In the genomic region with DNA sequence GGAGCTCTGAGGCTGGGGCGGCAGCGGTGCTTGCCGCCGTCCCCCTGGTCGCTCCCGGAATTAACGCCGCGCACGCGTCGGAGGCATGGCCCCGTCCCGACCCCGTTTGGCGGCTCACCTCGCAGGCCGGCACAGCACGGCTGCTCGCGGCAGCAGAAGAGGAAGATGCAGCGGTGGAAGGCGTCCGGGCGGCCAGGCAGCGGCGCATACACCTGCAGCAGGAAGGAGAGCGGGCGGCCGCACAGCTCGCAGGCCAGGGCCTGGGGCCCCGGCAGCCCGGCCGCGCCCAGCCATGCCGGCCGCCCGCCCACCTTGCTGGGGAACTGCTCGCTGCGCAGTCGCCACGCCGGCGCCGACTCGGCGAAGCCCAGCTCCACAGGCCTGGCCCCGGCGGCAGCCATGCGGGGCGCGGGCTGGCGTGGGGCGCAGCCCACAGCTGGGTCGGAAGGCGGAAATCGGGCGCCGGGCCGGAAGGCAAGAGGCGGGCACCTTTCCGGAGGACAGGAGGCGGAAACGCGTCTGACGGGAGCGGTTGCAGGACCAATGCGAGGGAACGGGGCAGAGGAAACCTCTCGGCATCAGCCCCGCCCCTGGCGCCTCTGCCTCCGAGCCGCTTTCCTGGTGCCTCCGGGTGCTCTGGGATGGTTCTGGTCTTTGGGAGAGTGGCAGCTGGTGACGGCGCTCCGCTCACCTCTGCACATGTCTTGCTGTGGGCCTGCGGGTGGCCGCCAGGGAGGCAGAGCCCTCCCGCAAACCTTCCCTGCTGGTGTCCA, we compare ENCODE assay signal across 1 cellular context.
TF ChIP-seq lines count a peak whose summit lies in the region.

Gene PDCD2, minus strand, starts transcription at position 457 of the 773 bp plus-strand sequence. Its CDS starts 56 bp downstream, at position 401.

TF ChIP-seq in HepG2, 621 proteins besides CTCF, POLR2A, EP300 and RAD21 (continued from another document and continues in another):
- TF ChIP-seq ZBED4 (CRISPR knock-in tag; IDR thresholded peaks at IDR 0.05; ENCODE audit: borderline replicate concordance), result peak; percentile 96
- TF ChIP-seq, protein P1, sequence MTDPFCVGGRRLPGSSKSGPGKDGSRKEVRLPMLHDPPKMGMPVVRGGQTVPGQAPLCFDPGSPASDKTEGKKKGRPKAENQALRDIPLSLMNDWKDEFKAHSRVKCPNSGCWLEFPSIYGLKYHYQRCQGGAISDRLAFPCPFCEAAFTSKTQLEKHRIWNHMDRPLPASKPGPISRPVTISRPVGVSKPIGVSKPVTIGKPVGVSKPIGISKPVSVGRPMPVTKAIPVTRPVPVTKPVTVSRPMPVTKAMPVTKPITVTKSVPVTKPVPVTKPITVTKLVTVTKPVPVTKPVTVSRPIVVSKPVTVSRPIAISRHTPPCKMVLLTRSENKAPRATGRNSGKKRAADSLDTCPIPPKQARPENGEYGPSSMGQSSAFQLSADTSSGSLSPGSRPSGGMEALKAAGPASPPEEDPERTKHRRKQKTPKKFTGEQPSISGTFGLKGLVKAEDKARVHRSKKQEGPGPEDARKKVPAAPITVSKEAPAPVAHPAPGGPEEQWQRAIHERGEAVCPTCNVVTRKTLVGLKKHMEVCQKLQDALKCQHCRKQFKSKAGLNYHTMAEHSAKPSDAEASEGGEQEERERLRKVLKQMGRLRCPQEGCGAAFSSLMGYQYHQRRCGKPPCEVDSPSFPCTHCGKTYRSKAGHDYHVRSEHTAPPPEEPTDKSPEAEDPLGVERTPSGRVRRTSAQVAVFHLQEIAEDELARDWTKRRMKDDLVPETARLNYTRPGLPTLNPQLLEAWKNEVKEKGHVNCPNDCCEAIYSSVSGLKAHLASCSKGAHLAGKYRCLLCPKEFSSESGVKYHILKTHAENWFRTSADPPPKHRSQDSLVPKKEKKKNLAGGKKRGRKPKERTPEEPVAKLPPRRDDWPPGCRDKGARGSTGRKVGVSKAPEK (CRISPR knock-in tag; IDR thresholded peaks at IDR 0.05; ENCODE audit: borderline replicate concordance), result no peak
- peak; percentile 40 for TF ChIP-seq SKI (IDR thresholded peaks at IDR 0.05; ENCODE audit: partially characterized antibody)
- TF ChIP-seq WIZ (CRISPR knock-in tag; IDR thresholded peaks at IDR 0.05), result 0 out of 2 replicates have a peak, but pooled peaks have one; percentile 88
- TF ChIP-seq NFE2 (CRISPR knock-in tag; IDR thresholded peaks at IDR 0.05), result no peak
- no peak for TF ChIP-seq CC2D1A (CRISPR knock-in tag; IDR thresholded peaks at IDR 0.05)
- no peak for TF ChIP-seq JUNB (CRISPR knock-in tag; IDR thresholded peaks at IDR 0.05; ENCODE audit: borderline replicate concordance)
- TF ChIP-seq ZNF678 (CRISPR knock-in tag; IDR thresholded peaks at IDR 0.05), result no peak
- no peak; the same call in 1 of the 2 replicates for TF ChIP-seq SATB2 (CRISPR knock-in tag; IDR thresholded peaks at IDR 0.05)
- TF ChIP-seq SMAD1 (CRISPR knock-in tag; IDR thresholded peaks at IDR 0.05; ENCODE audit: borderline replicate concordance, low read depth), result no peak
- TF ChIP-seq, protein P2, sequence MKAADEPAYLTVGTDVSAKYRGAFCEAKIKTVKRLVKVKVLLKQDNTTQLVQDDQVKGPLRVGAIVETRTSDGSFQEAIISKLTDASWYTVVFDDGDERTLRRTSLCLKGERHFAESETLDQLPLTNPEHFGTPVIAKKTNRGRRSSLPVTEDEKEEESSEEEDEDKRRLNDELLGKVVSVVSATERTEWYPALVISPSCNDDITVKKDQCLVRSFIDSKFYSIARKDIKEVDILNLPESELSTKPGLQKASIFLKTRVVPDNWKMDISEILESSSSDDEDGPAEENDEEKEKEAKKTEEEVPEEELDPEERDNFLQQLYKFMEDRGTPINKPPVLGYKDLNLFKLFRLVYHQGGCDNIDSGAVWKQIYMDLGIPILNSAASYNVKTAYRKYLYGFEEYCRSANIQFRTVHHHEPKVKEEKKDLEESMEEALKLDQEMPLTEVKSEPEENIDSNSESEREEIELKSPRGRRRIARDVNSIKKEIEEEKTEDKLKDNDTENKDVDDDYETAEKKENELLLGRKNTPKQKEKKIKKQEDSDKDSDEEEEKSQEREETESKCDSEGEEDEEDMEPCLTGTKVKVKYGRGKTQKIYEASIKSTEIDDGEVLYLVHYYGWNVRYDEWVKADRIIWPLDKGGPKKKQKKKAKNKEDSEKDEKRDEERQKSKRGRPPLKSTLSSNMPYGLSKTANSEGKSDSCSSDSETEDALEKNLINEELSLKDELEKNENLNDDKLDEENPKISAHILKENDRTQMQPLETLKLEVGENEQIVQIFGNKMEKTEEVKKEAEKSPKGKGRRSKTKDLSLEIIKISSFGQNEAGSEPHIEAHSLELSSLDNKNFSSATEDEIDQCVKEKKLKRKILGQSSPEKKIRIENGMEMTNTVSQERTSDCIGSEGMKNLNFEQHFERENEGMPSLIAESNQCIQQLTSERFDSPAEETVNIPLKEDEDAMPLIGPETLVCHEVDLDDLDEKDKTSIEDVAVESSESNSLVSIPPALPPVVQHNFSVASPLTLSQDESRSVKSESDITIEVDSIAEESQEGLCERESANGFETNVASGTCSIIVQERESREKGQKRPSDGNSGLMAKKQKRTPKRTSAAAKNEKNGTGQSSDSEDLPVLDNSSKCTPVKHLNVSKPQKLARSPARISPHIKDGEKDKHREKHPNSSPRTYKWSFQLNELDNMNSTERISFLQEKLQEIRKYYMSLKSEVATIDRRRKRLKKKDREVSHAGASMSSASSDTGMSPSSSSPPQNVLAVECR (CRISPR knock-in tag; IDR thresholded peaks at IDR 0.05; ENCODE audit: borderline replicate concordance), result peak; percentile 94; the same call in 1 of the 2 replicates
- peak; percentile 29 for TF ChIP-seq ZNF33B (CRISPR knock-in tag; IDR thresholded peaks at IDR 0.05)
- peak; percentile 74 for TF ChIP-seq ZNF883 (CRISPR knock-in tag; IDR thresholded peaks at IDR 0.05; ENCODE audit: not compliant biosample characterization)
- no peak for TF ChIP-seq SRSF4 (IDR thresholded peaks at IDR 0.05; ENCODE audit: low read depth, low read length, poor library complexity, severe bottlenecking)
- TF ChIP-seq ZNF788 (CRISPR knock-in tag; IDR thresholded peaks at IDR 0.05; ENCODE audit: borderline replicate concordance), result peak; percentile 70; the same call in 1 of the 2 replicates
- TF ChIP-seq, protein P3, sequence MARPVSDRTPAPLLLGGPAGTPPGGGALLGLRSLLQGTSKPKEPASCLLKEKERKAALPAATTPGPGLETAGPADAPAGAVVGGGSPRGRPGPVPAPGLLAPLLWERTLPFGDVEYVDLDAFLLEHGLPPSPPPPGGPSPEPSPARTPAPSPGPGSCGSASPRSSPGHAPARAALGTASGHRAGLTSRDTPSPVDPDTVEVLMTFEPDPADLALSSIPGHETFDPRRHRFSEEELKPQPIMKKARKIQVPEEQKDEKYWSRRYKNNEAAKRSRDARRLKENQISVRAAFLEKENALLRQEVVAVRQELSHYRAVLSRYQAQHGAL (CRISPR knock-in tag; IDR thresholded peaks at IDR 0.05; ENCODE audit: not compliant biosample characterization), result peak; percentile 94
- no peak for TF ChIP-seq GFI1 (CRISPR knock-in tag; IDR thresholded peaks at IDR 0.05; ENCODE audit: borderline replicate concordance)
- TF ChIP-seq ZNF816 (CRISPR knock-in tag; IDR thresholded peaks at IDR 0.05; ENCODE audit: borderline replicate concordance), result no peak
- no peak for TF ChIP-seq ZSCAN29 (CRISPR knock-in tag; conservative IDR thresholded peaks at IDR 0.05)
- no peak for TF ChIP-seq TSC22D2 (CRISPR knock-in tag; IDR thresholded peaks at IDR 0.05; ENCODE audit: borderline replicate concordance)
- peak; percentile 95 for TF ChIP-seq PHF8 (CRISPR knock-in tag; IDR thresholded peaks at IDR 0.05)
- peak; percentile 87; the same call in 1 of the 2 replicates for TF ChIP-seq MXD4 (CRISPR knock-in tag; IDR thresholded peaks at IDR 0.05)
- TF ChIP-seq NPAS2 (CRISPR knock-in tag; IDR thresholded peaks at IDR 0.05; ENCODE audit: borderline replicate concordance), result no peak
- TF ChIP-seq, protein P4, sequence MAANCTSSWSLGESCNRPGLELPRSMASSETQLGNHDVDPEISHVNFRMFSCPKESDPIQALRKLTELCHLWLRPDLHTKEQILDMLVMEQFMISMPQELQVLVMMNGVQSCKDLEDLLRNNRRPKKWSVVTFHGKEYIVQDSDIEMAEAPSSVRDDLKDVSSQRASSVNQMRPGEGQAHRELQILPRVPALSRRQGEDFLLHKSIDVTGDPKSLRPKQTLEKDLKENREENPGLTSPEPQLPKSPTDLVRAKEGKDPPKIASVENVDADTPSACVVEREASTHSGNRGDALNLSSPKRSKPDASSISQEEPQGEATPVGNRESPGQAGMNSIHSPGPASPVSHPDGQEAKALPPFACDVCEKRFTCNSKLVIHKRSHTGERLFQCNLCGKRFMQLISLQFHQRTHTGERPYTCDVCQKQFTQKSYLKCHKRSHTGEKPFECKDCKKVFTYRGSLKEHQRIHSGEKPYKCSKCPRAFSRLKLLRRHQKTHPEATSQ (CRISPR knock-in tag; IDR thresholded peaks at IDR 0.05; ENCODE audit: borderline replicate concordance), result peak; percentile 90; the same call in 1 of the 2 replicates
- TF ChIP-seq ELF4 (CRISPR knock-in tag; IDR thresholded peaks at IDR 0.05; ENCODE audit: borderline replicate concordance), result no peak
- TF ChIP-seq, protein P5, sequence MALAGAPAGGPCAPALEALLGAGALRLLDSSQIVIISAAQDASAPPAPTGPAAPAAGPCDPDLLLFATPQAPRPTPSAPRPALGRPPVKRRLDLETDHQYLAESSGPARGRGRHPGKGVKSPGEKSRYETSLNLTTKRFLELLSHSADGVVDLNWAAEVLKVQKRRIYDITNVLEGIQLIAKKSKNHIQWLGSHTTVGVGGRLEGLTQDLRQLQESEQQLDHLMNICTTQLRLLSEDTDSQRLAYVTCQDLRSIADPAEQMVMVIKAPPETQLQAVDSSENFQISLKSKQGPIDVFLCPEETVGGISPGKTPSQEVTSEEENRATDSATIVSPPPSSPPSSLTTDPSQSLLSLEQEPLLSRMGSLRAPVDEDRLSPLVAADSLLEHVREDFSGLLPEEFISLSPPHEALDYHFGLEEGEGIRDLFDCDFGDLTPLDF (CRISPR knock-in tag; IDR thresholded peaks at IDR 0.05), result peak; percentile 75
- no peak for TF ChIP-seq EHMT2 (IDR thresholded peaks at IDR 0.05; ENCODE audit: borderline replicate concordance, low read depth, low read length)
- TF ChIP-seq ETV6 (CRISPR knock-in tag; conservative IDR thresholded peaks at IDR 0.05), result 0 out of 2 replicates have a peak, but pooled peaks have one; percentile 77
- peak; percentile 91 for TF ChIP-seq REPIN1 (CRISPR knock-in tag; IDR thresholded peaks at IDR 0.05; ENCODE audit: borderline replicate concordance, low read depth)
- peak; percentile 60; the same call in 1 of the 2 replicates for TF ChIP-seq ZNF136 (CRISPR knock-in tag; IDR thresholded peaks at IDR 0.05; ENCODE audit: low read depth)
- TF ChIP-seq ZFYVE20 (CRISPR knock-in tag; IDR thresholded peaks at IDR 0.05; ENCODE audit: borderline replicate concordance, low read depth), result no peak; the same call in 1 of the 2 replicates
- TF ChIP-seq ATF7-NPFF (CRISPR knock-in tag; IDR thresholded peaks at IDR 0.05; ENCODE audit: low read depth), result peak; percentile 84
- TF ChIP-seq, protein P6, sequence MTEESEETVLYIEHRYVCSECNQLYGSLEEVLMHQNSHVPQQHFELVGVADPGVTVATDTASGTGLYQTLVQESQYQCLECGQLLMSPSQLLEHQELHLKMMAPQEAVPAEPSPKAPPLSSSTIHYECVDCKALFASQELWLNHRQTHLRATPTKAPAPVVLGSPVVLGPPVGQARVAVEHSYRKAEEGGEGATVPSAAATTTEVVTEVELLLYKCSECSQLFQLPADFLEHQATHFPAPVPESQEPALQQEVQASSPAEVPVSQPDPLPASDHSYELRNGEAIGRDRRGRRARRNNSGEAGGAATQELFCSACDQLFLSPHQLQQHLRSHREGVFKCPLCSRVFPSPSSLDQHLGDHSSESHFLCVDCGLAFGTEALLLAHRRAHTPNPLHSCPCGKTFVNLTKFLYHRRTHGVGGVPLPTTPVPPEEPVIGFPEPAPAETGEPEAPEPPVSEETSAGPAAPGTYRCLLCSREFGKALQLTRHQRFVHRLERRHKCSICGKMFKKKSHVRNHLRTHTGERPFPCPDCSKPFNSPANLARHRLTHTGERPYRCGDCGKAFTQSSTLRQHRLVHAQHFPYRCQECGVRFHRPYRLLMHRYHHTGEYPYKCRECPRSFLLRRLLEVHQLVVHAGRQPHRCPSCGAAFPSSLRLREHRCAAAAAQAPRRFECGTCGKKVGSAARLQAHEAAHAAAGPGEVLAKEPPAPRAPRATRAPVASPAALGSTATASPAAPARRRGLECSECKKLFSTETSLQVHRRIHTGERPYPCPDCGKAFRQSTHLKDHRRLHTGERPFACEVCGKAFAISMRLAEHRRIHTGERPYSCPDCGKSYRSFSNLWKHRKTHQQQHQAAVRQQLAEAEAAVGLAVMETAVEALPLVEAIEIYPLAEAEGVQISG (CRISPR knock-in tag; IDR thresholded peaks at IDR 0.05), result peak; percentile 97
- no peak for TF ChIP-seq MBD4 (IDR thresholded peaks at IDR 0.05; ENCODE audit: borderline replicate concordance, low read length)
- TF ChIP-seq ZFP82 (CRISPR knock-in tag; IDR thresholded peaks at IDR 0.05; ENCODE audit: borderline replicate concordance), result 0 out of 2 replicates have a peak, but pooled peaks have one; percentile 34
- TF ChIP-seq BRCA1 (CRISPR knock-in tag; IDR thresholded peaks at IDR 0.05), result peak; percentile 88; the same call in 1 of the 2 replicates
- peak; percentile 73; the same call in 1 of the 2 replicates for TF ChIP-seq GLMP (CRISPR knock-in tag; IDR thresholded peaks at IDR 0.05; ENCODE audit: borderline replicate concordance)
